9 cellular contexts compared by ENCODE assay signal in genomic region chr1:114154963-114155322, GRCh38. TPM values are rescaled to one million over a fixed set of nuclear protein-coding genes. Genes with fewer than 3 reads are reported as not detected.
DNase-seq lines count a peak whose midpoint lies in the region; ATAC-seq, FAIRE-seq and TF ChIP-seq lines count a peak whose summit lies in the region.
"Had no signal": no experiment of that assay in that cellular context is flagged by ENCODE, and none has a peak within 500 bp of the region (broad histone marks: within the 10 kb centered on the region; RNA-seq: fewer than 3 reads in every experiment).

No MANE protein-coding gene starts in this region.

- dilution Hi-C loops in keratinocyte (cut with MboI; ENCODE audit: extremely low pct_ligation_motif_present, low sequenced_read_pairs) = no loop called here

- DNase-seq in AG09319 (ENCODE audit: extremely low read depth, low read depth) (peak; percentile 25), ELR (ENCODE audit: low read depth) (peak; percentile 30), keratinocyte (ENCODE audit: low read depth, low spot score) (peak; percentile 4), NCI-H128 (lab: John Stamatoyannopoulos, UW; ENCODE audit: unreplicated experiment) (no peak), NCI-H510A (lab: John Stamatoyannopoulos, UW) (no peak)
- no peak for DNase-seq in activated T-cell treated with anti-CD3 and anti-CD28 coated beads, Interleukin-2, amount 50 U/mL, for 4 hours
- DNase-seq: naive B cell had no signal

- peaks cover 14% of the 10 kb centered on the region for H4K20me1 ChIP-seq in keratinocyte (ENCODE audit: control insufficient read depth, extremely low read depth, insufficient read depth, low read length)

- no peaks in the 10 kb centered on the region for H3K9me3 ChIP-seq in keratinocyte (ENCODE audit: control insufficient read depth, low read depth, low read length)

- ATAC-seq in activated T-cell treated with anti-CD3 and anti-CD28 coated beads, Interleukin-2, amount 50 U/mL, for 4 hours = peak; percentile 46 to 57
- ATAC-seq in GM19452 (IDR thresholded peaks at IDR 0.05; ENCODE audit: unreplicated experiment) = no peak
- ATAC-seq in HG02885 (IDR thresholded peaks at IDR 0.05; ENCODE audit: poor library complexity, unreplicated experiment) = no peak

- no peak for FAIRE-seq in keratinocyte (lab: Jason Lieb, UNC)

- no peaks in the 10 kb centered on the region for H3K36me3 ChIP-seq in keratinocyte (ENCODE audit: control insufficient read depth in 2 of 2, extremely low read depth in 1 of 2, insufficient read depth in 2 of 2, low read length in 2 of 2)

- no peak for TF ChIP-seq CTCF in AG09319 (IDR thresholded peaks at IDR 0.05; ENCODE audit: low read depth, low read length)
- no peak for TF ChIP-seq CTCF in keratinocyte (optimal IDR thresholded peaks at IDR 0.05 in 1 of 3, IDR thresholded peaks at IDR 0.05 in 1 of 3, conservative IDR thresholded peaks at IDR 0.05 in 1 of 3; ENCODE audit: extremely low read depth in 1 of 3, insufficient read depth in 2 of 3, low read length in 3 of 3)

- H3K27me3 Mint-ChIP-seq in activated T-cell treated with anti-CD3 and anti-CD28 coated beads, Interleukin-2, amount 50 U/mL, for 4 hours (ENCODE audit: low read depth) = peaks cover 70% of the 10 kb centered on the region

- H3K9ac ChIP-seq in keratinocyte (ENCODE audit: control insufficient read depth, extremely low read depth, insufficient read depth, low read length) = no peak overlapping the region

- no peak overlapping the region for H2AFZ ChIP-seq in keratinocyte (ENCODE audit: control insufficient read depth, low read length)

- no peaks in the 10 kb centered on the region for H3K79me2 ChIP-seq in keratinocyte (ENCODE audit: control insufficient read depth, insufficient read depth, low read length)

- H3K36me3 Mint-ChIP-seq in activated T-cell treated with anti-CD3 and anti-CD28 coated beads, Interleukin-2, amount 50 U/mL, for 4 hours (ENCODE audit: insufficient read depth) = no peaks in the 10 kb centered on the region

- H3K27ac ChIP-seq in keratinocyte (ENCODE audit: control insufficient read depth, insufficient read depth, low read length) = no peak overlapping the region

- H3K4me1 ChIP-seq in keratinocyte (ENCODE audit: control insufficient read depth, extremely low read depth, insufficient read depth, low read length) = peaks cover 9% of the 10 kb centered on the region

- H3K27me3 ChIP-seq in keratinocyte (ENCODE audit: control insufficient read depth, extremely low read depth, insufficient read depth, low read length) = peaks cover 69% of the 10 kb centered on the region

- H3K4me1 Mint-ChIP-seq in activated T-cell treated with anti-CD3 and anti-CD28 coated beads, Interleukin-2, amount 50 U/mL, for 4 hours (ENCODE audit: low read depth) = peaks cover 18% of the 10 kb centered on the region

- no peak overlapping the region for H3K4me3 Mint-ChIP-seq in activated T-cell treated with anti-CD3 and anti-CD28 coated beads, Interleukin-2, amount 50 U/mL, for 4 hours

- H3K9me1 ChIP-seq in keratinocyte (ENCODE audit: control insufficient read depth, extremely low read depth, insufficient read depth, low read length) = no peaks in the 10 kb centered on the region

- H3K9me3 Mint-ChIP-seq in activated T-cell treated with anti-CD3 and anti-CD28 coated beads, Interleukin-2, amount 50 U/mL, for 4 hours = no peaks in the 10 kb centered on the region

- peak overlapping the region; percentile 36 for H3K4me2 ChIP-seq in keratinocyte (ENCODE audit: control insufficient read depth, extremely low read depth, insufficient read depth, low read depth, low read length)

- no peak overlapping the region for H3K4me3 ChIP-seq in keratinocyte (ENCODE audit: control insufficient read depth in 2 of 3, extremely low read depth in 1 of 3, insufficient read depth in 2 of 3, low read depth in 1 of 3, low read length in 3 of 3)

RNA-seq across cellular contexts. Expression of gene SYT6, which starts 1.3 kb away (rescaled TPM):
- total RNA-seq in activated T-cell treated with anti-CD3 and anti-CD28 coated beads, Interleukin-2, amount 50 U/mL, for 4 hours = not detected
- polyA plus RNA-seq in keratinocyte = not detected in 3 replicates
- polyA plus RNA-seq in keratinocyte (2011; ENCODE audit: low read depth) = not detected
- polyA plus RNA-seq in keratinocyte (2011; cell fraction: cytosol; rRNA removed) = not detected in 2 replicates
- polyA plus RNA-seq in keratinocyte (2011; cell fraction: nucleus; rRNA removed) = not detected in 2 replicates
- polyA plus RNA-seq in keratinocyte (2012; ENCODE audit: low replicate concordance) = not detected in 2 replicates
- polyA minus RNA-seq in keratinocyte = not detected in 3 replicates
- not detected for polyA minus RNA-seq in keratinocyte (2011; cell fraction: cytosol; rRNA and poly(A)+ RNA removed)
- not detected in 2 replicates for polyA minus RNA-seq in keratinocyte (2011; cell fraction: nucleus; rRNA and poly(A)+ RNA removed)

Comparison
In these comparisons a context has a peak if more than half of its experiments do, and no peak if none do; other contexts are left out.
1. DNase-seq: peak in AG09319 (single experiment), ELR (single experiment) and keratinocyte (single experiment); none in activated T-cell treated with anti-CD3 and anti-CD28 coated beads, Interleukin-2, amount 50 U/mL, for 4 hours (single experiment), NCI-H128 (single experiment) and NCI-H510A (single experiment).
2. ATAC-seq: peak in activated T-cell treated with anti-CD3 and anti-CD28 coated beads, Interleukin-2, amount 50 U/mL, for 4 hours (2 of 2); none in GM19452 (single experiment) and HG02885 (single experiment).